In genomic region chr4:139857021-139857420, GRCh38 we compare ENCODE assay signal across 1 cellular context.
TF ChIP-seq lines count a peak whose summit lies in the region.

No MANE protein-coding gene starts in this region.

TF ChIP-seq in HepG2, 621 proteins besides CTCF, POLR2A, EP300 and RAD21 (continued from another document and continues in another):
- TF ChIP-seq ARID3A (IDR thresholded peaks at IDR 0.05; ENCODE audit: low read depth, low read length) = no peak
- TF ChIP-seq PPARG (CRISPR knock-in tag; conservative IDR thresholded peaks at IDR 0.05) = peak; percentile 76; the same call in 1 of the 2 replicates
- no peak for TF ChIP-seq YY1 (IDR thresholded peaks at IDR 0.05; ENCODE audit: insufficient read depth, insufficient replicate concordance, low read depth, low read length)
- TF ChIP-seq ZSCAN20 (CRISPR knock-in tag; IDR thresholded peaks at IDR 0.05; ENCODE audit: borderline replicate concordance) = no peak
- no peak for TF ChIP-seq MYC (CRISPR knock-in tag; IDR thresholded peaks at IDR 0.05; ENCODE audit: borderline replicate concordance)
- no peak for TF ChIP-seq NFE2 (CRISPR knock-in tag; IDR thresholded peaks at IDR 0.05)
- no peak for TF ChIP-seq MATR3 (CRISPR knock-in tag; IDR thresholded peaks at IDR 0.05)
- TF ChIP-seq ZNF883 (CRISPR knock-in tag; IDR thresholded peaks at IDR 0.05; ENCODE audit: not compliant biosample characterization) = no peak
- no peak for TF ChIP-seq HCFC1 (IDR thresholded peaks at IDR 0.05; ENCODE audit: low read depth, low read length)
- TF ChIP-seq CREB3 (CRISPR knock-in tag; IDR thresholded peaks at IDR 0.05) = no peak
- TF ChIP-seq ZNF644 (CRISPR knock-in tag; IDR thresholded peaks at IDR 0.05; ENCODE audit: low read depth) = peak; percentile 54; the same call in 1 of the 2 replicates
- TF ChIP-seq NR2C2 (CRISPR knock-in tag; IDR thresholded peaks at IDR 0.05; ENCODE audit: borderline replicate concordance) = no peak
- no peak for TF ChIP-seq THAP11 (CRISPR knock-in tag; IDR thresholded peaks at IDR 0.05)
- TF ChIP-seq MNT (IDR thresholded peaks at IDR 0.05) = no peak
- no peak for TF ChIP-seq CCDC6 (CRISPR knock-in tag; IDR thresholded peaks at IDR 0.05)
- TF ChIP-seq FOXA3 (CRISPR knock-in tag; IDR thresholded peaks at IDR 0.05) = peak; percentile 75
- TF ChIP-seq ATF2 (CRISPR knock-in tag; IDR thresholded peaks at IDR 0.05) = no peak
- TF ChIP-seq ZNF468 (CRISPR knock-in tag; IDR thresholded peaks at IDR 0.05) = no peak
- no peak for TF ChIP-seq ATF5 (CRISPR knock-in tag; IDR thresholded peaks at IDR 0.05; ENCODE audit: low read depth)
- no peak for TF ChIP-seq SOX13 (IDR thresholded peaks at IDR 0.05)
- TF ChIP-seq SOX13 (CRISPR knock-in tag; conservative IDR thresholded peaks at IDR 0.05 in 1 of 2, IDR thresholded peaks at IDR 0.05 in 1 of 2) = peak in 1 of 2 experiments; percentile 84; a peak in 2 of 4 replicates
- TF ChIP-seq ZBTB39 (CRISPR knock-in tag; IDR thresholded peaks at IDR 0.05) = no peak
- no peak for TF ChIP-seq RFX1 (IDR thresholded peaks at IDR 0.05)
- TF ChIP-seq HDAC2 (CRISPR knock-in tag; IDR thresholded peaks at IDR 0.05) = peak; percentile 73; the same call in 1 of the 2 replicates
- TF ChIP-seq BORCS8-MEF2B (CRISPR knock-in tag; IDR thresholded peaks at IDR 0.05) = no peak
- TF ChIP-seq ZNF772 (CRISPR knock-in tag; IDR thresholded peaks at IDR 0.05) = no peak
- TF ChIP-seq ZNF577 (CRISPR knock-in tag; IDR thresholded peaks at IDR 0.05; ENCODE audit: borderline replicate concordance, low read depth) = no peak
- 0 out of 2 replicates have a peak, but pooled peaks have one; percentile 44 for TF ChIP-seq THRA (CRISPR knock-in tag; IDR thresholded peaks at IDR 0.05; ENCODE audit: borderline replicate concordance)
- no peak for TF ChIP-seq ISX (CRISPR knock-in tag; conservative IDR thresholded peaks at IDR 0.05)
- no peak for TF ChIP-seq TRIM22 (IDR thresholded peaks at IDR 0.05)
- no peak for TF ChIP-seq FUBP1 (CRISPR knock-in tag; IDR thresholded peaks at IDR 0.05; ENCODE audit: borderline replicate concordance)
- no peak for TF ChIP-seq CENPT (CRISPR knock-in tag; IDR thresholded peaks at IDR 0.05; ENCODE audit: low read depth)
- TF ChIP-seq ZMAT3 (CRISPR knock-in tag; conservative IDR thresholded peaks at IDR 0.05) = no peak
- TF ChIP-seq SKIL (CRISPR knock-in tag; IDR thresholded peaks at IDR 0.05; ENCODE audit: borderline replicate concordance) = no peak; the same call in 1 of the 2 replicates
- no peak for TF ChIP-seq E2F5 (CRISPR knock-in tag; conservative IDR thresholded peaks at IDR 0.05)
- no peak for TF ChIP-seq ZNF510 (CRISPR knock-in tag; IDR thresholded peaks at IDR 0.05; ENCODE audit: low read depth)
- TF ChIP-seq PHF5A (CRISPR knock-in tag; IDR thresholded peaks at IDR 0.05; ENCODE audit: low read depth, unreplicated experiment) = no peak
- no peak for TF ChIP-seq ZNF234 (CRISPR knock-in tag; conservative IDR thresholded peaks at IDR 0.05)
- TF ChIP-seq ZNF550 (CRISPR knock-in tag; IDR thresholded peaks at IDR 0.05; ENCODE audit: borderline replicate concordance) = no peak
- no peak for TF ChIP-seq ZNF674 (CRISPR knock-in tag; IDR thresholded peaks at IDR 0.05; ENCODE audit: low read depth)
- TF ChIP-seq ZNF501 (CRISPR knock-in tag; IDR thresholded peaks at IDR 0.05) = no peak
- TF ChIP-seq ZNF746 (CRISPR knock-in tag; IDR thresholded peaks at IDR 0.05) = no peak
- no peak for TF ChIP-seq PRMT3 (CRISPR knock-in tag; IDR thresholded peaks at IDR 0.05; ENCODE audit: borderline replicate concordance, low read depth)
- no peak for TF ChIP-seq ZBTB1 (CRISPR knock-in tag; IDR thresholded peaks at IDR 0.05; ENCODE audit: borderline replicate concordance)
- no peak for TF ChIP-seq ATRX (CRISPR knock-in tag; IDR thresholded peaks at IDR 0.05; ENCODE audit: borderline replicate concordance)
- TF ChIP-seq KMT2A (CRISPR knock-in tag; IDR thresholded peaks at IDR 0.05) = no peak
- no peak for TF ChIP-seq NR2F2 (IDR thresholded peaks at IDR 0.05; ENCODE audit: borderline replicate concordance, low read depth)
- no peak for TF ChIP-seq RBAK (CRISPR knock-in tag; IDR thresholded peaks at IDR 0.05)
